Comparison of ENCODE assay signal across 37 cellular contexts in genomic region chrX:139209342-139209741, GRCh38.
DNase-seq lines count a peak whose midpoint lies in the region; ATAC-seq, FAIRE-seq and TF ChIP-seq lines count a peak whose summit lies in the region.
"Had no signal": no experiment of that assay in that cellular context is flagged by ENCODE, and none has a peak within 500 bp of the region (broad histone marks: within the 10 kb centered on the region; RNA-seq: fewer than 3 reads in every experiment).

No MANE protein-coding gene starts in this region.

- H3K4me1 ChIP-seq in K562 (replicated peaks in 1 of 2; ENCODE audit: control insufficient read depth in 2 of 2, insufficient read depth in 2 of 2, low read length in 2 of 2) (peaks cover 14 to 65% of the 10 kb centered on the region in 2 experiments), neural progenitor cell (peaks cover 24% of the 10 kb centered on the region), MM.1S (ENCODE audit: low read length) (no peaks in the 10 kb centered on the region), SJCRH30 (no peaks in the 10 kb centered on the region)
- H3K4me1 ChIP-seq: A549; BE2C; BLaER1; BLaER1 treated with 17β-estradiol and CSF1 and Interleukin-3, amounts not matched to agents 10 nM and 100 nM had no signal

- in situ Hi-C loops in K562 (cut with MboI) = no loop called here

- TF ChIP-seq CTCF in K562 (IDR thresholded peaks at IDR 0.05 in 2 of 3, conservative IDR thresholded peaks at IDR 0.05 in 1 of 3; ENCODE audit: insufficient read depth in 2 of 3, low read depth in 1 of 3, low read length in 3 of 3) (no peak), neural crest cell (conservative IDR thresholded peaks at IDR 0.05) (no peak), neural progenitor cell (IDR thresholded peaks at IDR 0.05) (no peak), MM.1S (IDR thresholded peaks at IDR 0.05; ENCODE audit: low read length) (no peak)

- H3K27me3 Mint-ChIP-seq in neural crest cell (ENCODE audit: low read depth) (peaks cover 20% of the 10 kb centered on the region), neural progenitor cell (ENCODE audit: insufficient read depth, low read depth) (peaks cover 21% of the 10 kb centered on the region)

- no TSS peak for BruUV-seq in K562 (replicated peaks; lab: Mats Ljungman, UMichigan)

- H3K36me3 ChIP-seq in K562 (ENCODE audit: control insufficient read depth, insufficient read depth, low read length) = no peaks in the 10 kb centered on the region; the same call in 2 of the 3 replicates
- H3K36me3 ChIP-seq in neural progenitor cell = no peaks in the 10 kb centered on the region
- H3K36me3 ChIP-seq in MM.1S (replicated peaks; ENCODE audit: insufficient read depth, low read length) = no peaks in the 10 kb centered on the region
- no peaks in the 10 kb centered on the region for H3K36me3 ChIP-seq in SJCRH30
- H3K36me3 ChIP-seq: BE2C; BLaER1; BLaER1 treated with 17β-estradiol and CSF1 and Interleukin-3, amounts not matched to agents 10 nM and 100 nM had no signal

- H3K27ac ChIP-seq in K562 (ENCODE audit: extremely low read depth, low read depth, low read length) (peak overlapping the region; percentile 53), neural progenitor cell (no peak overlapping the region), MM.1S (ENCODE audit: low read length) (no peak overlapping the region), SJCRH30 (no peak overlapping the region)
- H3K27ac ChIP-seq: 22Rv1; A549; BLaER1; BLaER1 treated with 17β-estradiol and CSF1 and Interleukin-3, amounts not matched to agents 10 nM and 100 nM; C4-2B had no signal

- H3K9me1 ChIP-seq in K562 (ENCODE audit: control insufficient read depth, insufficient read depth, low read length) = no peaks in the 10 kb centered on the region

- 15% methylated on average over 5 of the region's 5 CpGs for WGBS in K562 (ENCODE audit: insufficient coverage, low coverage, missing lambda C conversion rate)

- H3K27me3 ChIP-seq in K562 (ENCODE audit: control insufficient read depth in 2 of 2, insufficient read depth in 2 of 2, low read length in 2 of 2) (no peaks in the 10 kb centered on the region), neural progenitor cell (peaks cover 38% of the 10 kb centered on the region), MM.1S (replicated peaks; ENCODE audit: insufficient read depth, low read length) (no peaks in the 10 kb centered on the region), SJCRH30 (no peaks in the 10 kb centered on the region)

- peaks cover 45% of the 10 kb centered on the region for H3K4me1 Mint-ChIP-seq in neural crest cell
- H3K4me1 Mint-ChIP-seq in neural progenitor cell = peaks cover 49% of the 10 kb centered on the region

- no peak for FAIRE-seq in K562 (lab: Jason Lieb, UNC)
- FAIRE-seq: A204.1, A549, D721Med had no signal

- H2AFZ ChIP-seq in K562 (ENCODE audit: low read depth, low read length) (peak overlapping the region; percentile 92), neural progenitor cell (replicated peaks) (no peak overlapping the region), MM.1S (ENCODE audit: low read length) (no peak overlapping the region)

- POLR2A ChIA-PET in K562 (lab: Yijun Ruan, JAX) = interaction anchor here (1.0 to 1.5 kb wide), 3 partner anchors 13 to 18 kb away, joined by 4 read pairs; no protein-coding TSS in a partner anchor

- no peaks in the 10 kb centered on the region for H4K20me1 ChIP-seq in K562 (replicated peaks; ENCODE audit: control insufficient read depth, insufficient read depth, low read length)
- H4K20me1 ChIP-seq in neural progenitor cell (ENCODE audit: low read depth) = no peaks in the 10 kb centered on the region
- H4K20me1 ChIP-seq in MM.1S (ENCODE audit: insufficient read depth, low read length) = no peaks in the 10 kb centered on the region
- H4K20me1 ChIP-seq: BLaER1 had no signal

- no peaks in the 10 kb centered on the region for H3K36me3 Mint-ChIP-seq in neural crest cell (ENCODE audit: low read depth)
- no peaks in the 10 kb centered on the region for H3K36me3 Mint-ChIP-seq in neural progenitor cell
- H3K36me3 Mint-ChIP-seq: CD4-positive, alpha-beta memory T cell; CD4-positive, CD25-positive, alpha-beta regulatory T cell; CD8-positive, alpha-beta memory T cell; CD8-positive, alpha-beta T cell had no signal

- no peak for TF ChIP-seq EP300 in K562 (IDR thresholded peaks at IDR 0.05; ENCODE audit: low read length)

- H3K4me3 ChIP-seq in K562 (no peak overlapping the region), neural progenitor cell (no peak overlapping the region), MM.1S (ENCODE audit: low read length) (no peak overlapping the region), SJCRH30 (no peak overlapping the region)
- H3K4me3 ChIP-seq: A549; BLaER1; BLaER1 treated with 17β-estradiol and CSF1 and Interleukin-3, amounts not matched to agents 10 nM and 100 nM had no signal

- no peak for ATAC-seq in K562
- ATAC-seq: A549; CD8-positive, alpha-beta T cell had no signal

- H3K4me2 ChIP-seq in K562 (ENCODE audit: insufficient read depth, low read length) (peak overlapping the region; percentile 17; the same call in 1 of the 2 replicates), neural progenitor cell (no peak overlapping the region), MM.1S (ENCODE audit: low read depth, low read length) (no peak overlapping the region)
- H3K4me2 ChIP-seq: A549; BLaER1; BLaER1 treated with 17β-estradiol and CSF1 and Interleukin-3, amounts not matched to agents 10 nM and 100 nM had no signal

- intact Hi-C loops in K562 (cut with micrococcal nuclease) = no loop called here

- H3F3A ChIP-seq in neural progenitor cell (ENCODE audit: low read depth) (peaks cover 18% of the 10 kb centered on the region), MM.1S (ENCODE audit: insufficient read depth, low read length) (no peaks in the 10 kb centered on the region)

- peaks cover 5% of the 10 kb centered on the region; the same call in 1 of the 3 replicates for H3K79me2 ChIP-seq in K562 (ENCODE audit: control insufficient read depth, insufficient read depth, low read length)
- no peaks in the 10 kb centered on the region for H3K79me2 ChIP-seq in neural progenitor cell (ENCODE audit: low read depth)
- no peaks in the 10 kb centered on the region for H3K79me2 ChIP-seq in MM.1S (ENCODE audit: low read length)

- H3K27ac Mint-ChIP-seq in neural crest cell (ENCODE audit: unreplicated experiment) (no peak overlapping the region), neural progenitor cell (peak overlapping the region; percentile 55)
- H3K27ac Mint-ChIP-seq: B cell; CD14-positive monocyte; CD4-positive, alpha-beta memory T cell; CD4-positive, alpha-beta T cell; CD4-positive, CD25-positive, alpha-beta regulatory T cell; CD8-positive, alpha-beta memory T cell; CD8-positive, alpha-beta T cell had no signal

- CTCF ChIA-PET in K562 (lab: Yijun Ruan, JAX; ENCODE audit: low intra/inter-chr PET ratio) = no interaction called here

- TF ChIP-seq RAD21 in K562 (CRISPR knock-in tag; conservative IDR thresholded peaks at IDR 0.05 in 1 of 2, IDR thresholded peaks at IDR 0.05 in 1 of 2) = no peak

- no peaks in the 10 kb centered on the region for H3K9me2 ChIP-seq in MM.1S (replicated peaks; ENCODE audit: insufficient read depth, low read length)

- TF ChIP-seq POLR2A in K562 (conservative IDR thresholded peaks at IDR 0.05) = no peak

- H3K4me3 Mint-ChIP-seq in neural crest cell = peak overlapping the region; percentile 36
- H3K4me3 Mint-ChIP-seq in neural progenitor cell = no peak overlapping the region
- H3K4me3 Mint-ChIP-seq: B cell; CD14-positive monocyte; CD4-positive, alpha-beta memory T cell; CD4-positive, alpha-beta T cell; CD4-positive, CD25-positive, alpha-beta regulatory T cell; CD8-positive, alpha-beta memory T cell; CD8-positive, alpha-beta T cell had no signal

- no peaks in the 10 kb centered on the region for H3K9me3 Mint-ChIP-seq in neural crest cell
- H3K9me3 Mint-ChIP-seq in neural progenitor cell = peaks cover 4% of the 10 kb centered on the region
- H3K9me3 Mint-ChIP-seq: CD4-positive, alpha-beta T cell; CD4-positive, CD25-positive, alpha-beta regulatory T cell; CD8-positive, alpha-beta T cell had no signal

- DNase-seq in OCI-M1 (lab: John Stamatoyannopoulos, UW) = peak; percentile 31
- peak in 1 of 4 experiments; percentile 48 for DNase-seq in K562 (ENCODE audit: extremely low read depth in 1 of 4, low spot score in 3 of 4)
- no peak for DNase-seq in neural crest cell (ENCODE audit: low read depth, low spot score)
- DNase-seq in neural progenitor cell (ENCODE audit: low spot score) = no peak
- no peak for DNase-seq in NCI-H446 (lab: John Stamatoyannopoulos, UW)
- DNase-seq in MM.1S = no peak
- no peak for DNase-seq in SJCRH30
- no peak for DNase-seq in NCI-H526 (lab: John Stamatoyannopoulos, UW)
- DNase-seq: 8988T; ACHN; AML-193; BE2C; C1 segment of cervical spinal cord; Caco-2; Calu3; CD4-positive, alpha-beta memory T cell; CD4-positive, alpha-beta T cell; CD4-positive, CD25-positive, alpha-beta regulatory T cell; CD8-positive, alpha-beta memory T cell; CD8-positive, alpha-beta T cell; COR-L47; DMS 273 treated with DMSO at 0.1 percent for 48 hours; DMS153; DMS53; DMS79; DMS79 treated with DMSO at 0.1 percent for 48 hours; DND-41; EL had no signal

- H3K9me3 ChIP-seq in K562 (replicated peaks; ENCODE audit: control insufficient read depth, insufficient read depth, low read depth, low read length) (no peaks in the 10 kb centered on the region), neural progenitor cell (ENCODE audit: low read depth) (no peaks in the 10 kb centered on the region), MM.1S (replicated peaks; ENCODE audit: insufficient read depth, low read length) (no peaks in the 10 kb centered on the region), SJCRH30 (replicated peaks) (no peaks in the 10 kb centered on the region)
- H3K9me3 ChIP-seq: A549, BE2C, Caco-2 had no signal

- H3K9ac ChIP-seq in K562 (ENCODE audit: insufficient read depth in 1 of 2, low read depth in 2 of 2, low read length in 2 of 2) = peak overlapping the region; percentile 37 to 51; a peak in 3 of 4 replicates
- H3K9ac ChIP-seq in neural progenitor cell = no peak overlapping the region
- no peak overlapping the region for H3K9ac ChIP-seq in MM.1S (ENCODE audit: low read length)
- H3K9ac ChIP-seq: BLaER1; BLaER1 treated with 17β-estradiol and CSF1 and Interleukin-3, amounts not matched to agents 10 nM and 100 nM had no signal

TF ChIP-seq in K562, 482 proteins besides CTCF, POLR2A, EP300 and RAD21 (continues in another document):
- TF ChIP-seq HES1 (IDR thresholded peaks at IDR 0.05; ENCODE audit: low read depth) = no peak
- TF ChIP-seq FOXJ2 (tag; IDR thresholded peaks at IDR 0.05) = no peak
- no peak for TF ChIP-seq CEBPB (tag; IDR thresholded peaks at IDR 0.05)

Comparison
In these comparisons a context has a peak if more than half of its experiments do, and no peak if none do; other contexts are left out.
1. H3K9ac ChIP-seq: peak in K562 (2 of 2); none in neural progenitor cell (single experiment) and MM.1S (single experiment).